In the genomic region with DNA sequence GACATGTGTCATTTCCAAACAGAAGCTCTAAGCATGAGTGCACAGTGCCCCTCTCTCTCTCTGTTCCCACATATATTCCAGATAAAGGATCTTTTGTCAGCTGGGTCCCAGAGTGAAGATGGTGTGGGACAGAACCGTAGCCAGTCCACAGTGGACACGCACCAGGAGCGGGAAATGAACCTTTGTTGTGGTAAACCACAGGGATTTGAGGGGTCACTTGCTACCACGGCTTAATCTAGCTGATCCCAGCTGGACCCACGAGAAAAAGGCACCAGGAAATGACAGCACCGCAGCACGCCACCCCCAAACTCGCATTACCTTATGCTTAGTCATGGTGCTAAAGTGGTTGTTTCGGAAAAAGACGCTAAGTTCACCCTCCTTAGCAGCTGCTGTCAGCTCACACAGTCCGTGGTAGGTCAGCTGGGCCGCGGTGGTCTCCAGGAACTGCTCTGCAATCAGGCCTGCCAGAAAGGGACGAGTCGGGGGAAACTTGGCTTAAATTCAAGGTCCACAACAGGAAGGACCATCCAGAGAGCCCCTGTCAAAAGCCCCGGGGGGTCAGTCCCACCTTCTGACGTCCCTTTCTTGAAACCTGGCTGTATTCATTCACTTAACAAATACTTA, we compare ENCODE assay signal across 13 cellular contexts.
DNase-seq lines count a peak whose midpoint lies in the region; ATAC-seq lines count a peak whose summit lies in the region.
"Had no signal": no experiment of that assay in that cellular context is flagged by ENCODE, and none has a peak within 500 bp of the region (broad histone marks: within the 10 kb centered on the region; RNA-seq: fewer than 3 reads in every experiment).

No MANE protein-coding gene starts in this region.

- peaks cover 44% of the 10 kb centered on the region for H3K4me1 Mint-ChIP-seq in activated naive CD8-positive, alpha-beta T cell (ENCODE audit: low read depth)

- H3K27me3 Mint-ChIP-seq in activated naive CD8-positive, alpha-beta T cell, result no peaks in the 10 kb centered on the region

- DNase-seq in stimulated activated CD4-positive, alpha-beta T cell treated with anti-CD3 and anti-CD28 coated beads, Interleukin-2, amount 100 ng/mL, for 24 hours, result peak; percentile 27 to 33
- no peak for DNase-seq in stimulated activated CD4-positive, alpha-beta T cell treated with anti-CD3 and anti-CD28 coated beads, Interleukin-12 subunit alpha, Interleukin-12 subunit beta, amount 100 ng/mL, for 4 hours
- DNase-seq in medulla oblongata (ENCODE audit: extremely low spot score) (peak; percentile 74), NCI-H1694 treated with DMSO at 0.1 percent for 48 hours (lab: John Stamatoyannopoulos, UW) (no peak)
- DNase-seq: activated CD8-positive, alpha-beta memory T cell treated with anti-CD3 and anti-CD28 coated beads, Interleukin-2, amount 50 U/mL, for 4 hours; immature natural killer cell; NCI-H1417; RPMI8226; sigmoid colon had no signal

- no peaks in the 10 kb centered on the region for H3K9me3 Mint-ChIP-seq in activated naive CD8-positive, alpha-beta T cell (ENCODE audit: low read depth)
- H3K9me3 Mint-ChIP-seq: immature natural killer cell had no signal

- H3K27ac Mint-ChIP-seq in activated naive CD8-positive, alpha-beta T cell, result peak overlapping the region; percentile 22
- H3K27ac Mint-ChIP-seq: immature natural killer cell had no signal

- ATAC-seq in GM21447 (IDR thresholded peaks at IDR 0.05; ENCODE audit: unreplicated experiment), result no peak
- no peak for ATAC-seq in GM21737 (IDR thresholded peaks at IDR 0.05; ENCODE audit: unreplicated experiment)
- no peak for ATAC-seq in HG02981 (IDR thresholded peaks at IDR 0.05; ENCODE audit: unreplicated experiment)

- peaks cover 5% of the 10 kb centered on the region for H3K36me3 Mint-ChIP-seq in activated naive CD8-positive, alpha-beta T cell

- H3K4me3 Mint-ChIP-seq in activated naive CD8-positive, alpha-beta T cell, result no peak overlapping the region
- H3K4me3 Mint-ChIP-seq: immature natural killer cell had no signal

Comparison
In these comparisons a context has a peak if more than half of its experiments do, and no peak if none do; other contexts are left out.
1. DNase-seq: peak in stimulated activated CD4-positive, alpha-beta T cell treated with anti-CD3 and anti-CD28 coated beads, Interleukin-2, amount 100 ng/mL, for 24 hours (2 of 2) and medulla oblongata (single experiment); none in stimulated activated CD4-positive, alpha-beta T cell treated with anti-CD3 and anti-CD28 coated beads, Interleukin-12 subunit alpha, Interleukin-12 subunit beta, amount 100 ng/mL, for 4 hours (single experiment) and NCI-H1694 treated with DMSO at 0.1 percent for 48 hours (single experiment).